Comparison of ENCODE assay signal across 1 cellular context in the genomic region with DNA sequence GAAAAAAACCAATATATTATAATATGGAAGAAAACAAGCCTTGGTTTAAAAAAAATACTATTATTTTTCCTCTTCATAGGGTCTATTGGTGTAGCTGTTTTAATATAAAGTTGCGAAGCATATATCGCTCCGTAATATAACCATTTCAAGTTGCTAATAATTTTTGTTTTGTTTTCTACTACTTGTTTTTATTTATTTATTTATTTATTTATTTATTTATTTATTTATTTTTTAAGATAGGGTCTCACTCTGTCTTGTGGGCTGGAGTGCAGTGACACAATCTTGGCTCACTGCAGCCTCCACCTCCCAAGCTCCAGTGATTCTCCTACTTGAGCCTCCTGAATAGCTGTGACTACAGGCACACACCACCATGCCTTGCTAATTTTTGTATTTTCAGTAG.
TF ChIP-seq lines count a peak whose summit lies in the region.

No MANE protein-coding gene starts in this region.

TF ChIP-seq in HEK293, 187 proteins besides CTCF, POLR2A, EP300 and RAD21 (continued from another document):
- peak; percentile 56; the same call in 1 of the 2 replicates for TF ChIP-seq ZNF623 (tag by site-specific recombination; IDR thresholded peaks at IDR 0.05)
- TF ChIP-seq ZBTB8A (tag by site-specific recombination; IDR thresholded peaks at IDR 0.05) = peak; percentile 41; the same call in 1 of the 2 replicates
- no peak for TF ChIP-seq ZNF292 (tag by site-specific recombination; IDR thresholded peaks at IDR 0.05; ENCODE audit: borderline replicate concordance, low read depth)
- TF ChIP-seq ZNF510 (tag by site-specific recombination; IDR thresholded peaks at IDR 0.05; ENCODE audit: insufficient replicate concordance) = peak; percentile 70
- no peak for TF ChIP-seq ZNF221 (tag by site-specific recombination; IDR thresholded peaks at IDR 0.05; ENCODE audit: borderline replicate concordance)
- TF ChIP-seq ZNF555 (tag by site-specific recombination; conservative IDR thresholded peaks at IDR 0.05) = peak; percentile 51
- TF ChIP-seq ZNF394 (tag by site-specific recombination; IDR thresholded peaks at IDR 0.05; ENCODE audit: borderline replicate concordance) = peak; percentile 69
- TF ChIP-seq ZXDB (tag by site-specific recombination; IDR thresholded peaks at IDR 0.05) = 0 out of 2 replicates have a peak, but pooled peaks have one; percentile 17
- 0 out of 2 replicates have a peak, but pooled peaks have one; percentile 12 for TF ChIP-seq ZNF404 (tag by site-specific recombination; IDR thresholded peaks at IDR 0.05)
- TF ChIP-seq, protein P1, sequence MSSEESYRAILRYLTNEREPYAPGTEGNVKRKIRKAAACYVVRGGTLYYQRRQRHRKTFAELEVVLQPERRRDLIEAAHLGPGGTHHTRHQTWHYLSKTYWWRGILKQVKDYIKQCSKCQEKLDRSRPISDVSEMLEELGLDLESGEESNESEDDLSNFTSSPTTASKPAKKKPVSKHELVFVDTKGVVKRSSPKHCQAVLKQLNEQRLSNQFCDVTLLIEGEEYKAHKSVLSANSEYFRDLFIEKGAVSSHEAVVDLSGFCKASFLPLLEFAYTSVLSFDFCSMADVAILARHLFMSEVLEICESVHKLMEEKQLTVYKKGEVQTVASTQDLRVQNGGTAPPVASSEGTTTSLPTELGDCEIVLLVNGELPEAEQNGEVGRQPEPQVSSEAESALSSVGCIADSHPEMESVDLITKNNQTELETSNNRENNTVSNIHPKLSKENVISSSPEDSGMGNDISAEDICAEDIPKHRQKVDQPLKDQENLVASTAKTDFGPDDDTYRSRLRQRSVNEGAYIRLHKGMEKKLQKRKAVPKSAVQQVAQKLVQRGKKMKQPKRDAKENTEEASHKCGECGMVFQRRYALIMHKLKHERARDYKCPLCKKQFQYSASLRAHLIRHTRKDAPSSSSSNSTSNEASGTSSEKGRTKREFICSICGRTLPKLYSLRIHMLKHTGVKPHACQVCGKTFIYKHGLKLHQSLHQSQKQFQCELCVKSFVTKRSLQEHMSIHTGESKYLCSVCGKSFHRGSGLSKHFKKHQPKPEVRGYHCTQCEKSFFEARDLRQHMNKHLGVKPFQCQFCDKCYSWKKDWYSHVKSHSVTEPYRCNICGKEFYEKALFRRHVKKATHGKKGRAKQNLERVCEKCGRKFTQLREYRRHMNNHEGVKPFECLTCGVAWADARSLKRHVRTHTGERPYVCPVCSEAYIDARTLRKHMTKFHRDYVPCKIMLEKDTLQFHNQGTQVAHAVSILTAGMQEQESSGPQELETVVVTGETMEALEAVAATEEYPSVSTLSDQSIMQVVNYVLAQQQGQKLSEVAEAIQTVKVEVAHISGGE (tag by site-specific recombination; conservative IDR thresholded peaks at IDR 0.05; ENCODE audit: low read depth) = peak; percentile 56
- TF ChIP-seq HOXA7 (CRISPR knock-in tag; IDR thresholded peaks at IDR 0.05; ENCODE audit: borderline replicate concordance) = no peak
- peak; percentile 61 for TF ChIP-seq ZNF426 (tag by site-specific recombination; IDR thresholded peaks at IDR 0.05)
- TF ChIP-seq GLIS2 (tag by site-specific recombination; IDR thresholded peaks at IDR 0.05) = no peak
